Comparison of ENCODE assay signal across 7 cellular contexts in the genomic region with DNA sequence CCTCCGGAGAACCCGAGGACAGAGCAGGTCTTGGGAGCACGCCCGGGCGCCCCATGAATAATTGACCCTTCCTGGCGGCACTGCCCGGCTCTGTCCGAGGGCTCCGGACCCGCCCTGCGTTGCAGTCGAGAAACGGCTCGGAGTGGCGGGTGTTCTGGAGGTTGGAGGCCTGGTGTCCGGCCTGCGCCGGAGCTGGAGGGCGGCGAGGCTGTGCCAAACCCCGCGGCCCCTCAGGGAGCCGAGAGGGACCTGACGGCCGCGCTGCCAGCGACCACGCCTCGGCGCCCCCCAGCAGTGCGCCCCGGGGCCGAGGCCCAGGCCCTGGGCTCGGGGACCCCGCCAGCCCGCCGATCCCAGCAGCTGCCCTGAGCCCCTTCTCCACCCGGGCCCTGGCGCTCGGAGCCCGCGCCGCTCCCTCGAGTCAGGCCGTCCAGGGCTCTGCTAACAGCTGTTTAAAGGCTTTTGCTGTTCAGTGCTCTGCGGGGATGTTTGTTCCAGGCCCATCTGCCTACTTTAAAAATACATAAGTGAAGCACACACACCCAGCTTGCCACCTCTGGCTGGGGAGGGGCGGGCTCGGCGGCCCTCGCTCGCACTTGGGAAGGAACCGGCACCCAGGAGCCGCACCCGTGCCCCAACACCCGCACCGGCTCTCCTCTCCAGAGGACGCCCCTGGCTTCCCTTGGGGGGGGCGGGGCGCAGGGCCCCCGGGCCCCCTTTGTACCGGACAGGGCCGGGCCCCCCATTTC. TPM values are rescaled to one million over a fixed set of nuclear protein-coding genes. Genes with fewer than 3 reads are reported as not detected.
DNase-seq lines count a peak whose midpoint lies in the region; FAIRE-seq and TF ChIP-seq lines count a peak whose summit lies in the region.

No MANE protein-coding gene starts in this region.

- H3K4me3 ChIP-seq in GM12864 (ENCODE audit: low read depth, low read length), result peak overlapping the region; percentile 82
- peak overlapping the region; percentile 67 for H3K4me3 ChIP-seq in bronchial epithelial cell (ENCODE audit: low read depth, low read length)
- H3K4me3 ChIP-seq in subcutaneous abdominal adipose tissue (ENCODE audit: low read depth in 1 of 5, low read length in 5 of 5), result peak overlapping the region; percentile 68 to 80 (median 79)

- TF ChIP-seq CTCF in GM12864 (IDR thresholded peaks at IDR 0.05; ENCODE audit: low read depth, low read length, missing control alignments), result no peak
- no peak for TF ChIP-seq CTCF in bronchial epithelial cell (IDR thresholded peaks at IDR 0.05; ENCODE audit: insufficient read depth, low read length, severe bottlenecking)

- H3K4me1 ChIP-seq in subcutaneous abdominal adipose tissue (ENCODE audit: control insufficient read depth in 5 of 5, insufficient read depth in 5 of 5, low read length in 5 of 5), result peaks cover 3 to 49% (median 39%) of the 10 kb centered on the region in 5 donors

- FAIRE-seq in bronchial epithelial cell (lab: Jason Lieb, UNC), result no peak

- H3K9ac ChIP-seq in subcutaneous abdominal adipose tissue (ENCODE audit: low read length in 5 of 5), result peak overlapping the region; percentile 48 to 78 (median 59)

- H3K36me3 ChIP-seq in bronchial epithelial cell (ENCODE audit: control insufficient read depth, insufficient read depth, low read length), result no peaks in the 10 kb centered on the region
- no peaks in the 10 kb centered on the region for H3K36me3 ChIP-seq in subcutaneous abdominal adipose tissue (ENCODE audit: control insufficient read depth in 5 of 5, insufficient read depth in 5 of 5, low read length in 5 of 5)

- no peaks in the 10 kb centered on the region for H3K9me3 ChIP-seq in subcutaneous abdominal adipose tissue (ENCODE audit: control insufficient read depth in 5 of 5, low read length in 5 of 5)

- DNase-seq in GM12864 (ENCODE audit: low read depth), result no peak
- peak; percentile 75 for DNase-seq in NCI-H2171 treated with DMSO at 0.1 percent for 48 hours (lab: John Stamatoyannopoulos, UW)
- no peak for DNase-seq in bronchial epithelial cell (ENCODE audit: low read depth)
- DNase-seq in inferior parietal cortex (ENCODE audit: extremely low spot score), result no peak
- DNase-seq in iPS-NIHi7 (ENCODE audit: extremely low spot score), result no peak

- H3K27ac ChIP-seq in layer of hippocampus (ENCODE audit: low read depth, low read length), result peak overlapping the region; percentile 88
- H3K27ac ChIP-seq in subcutaneous abdominal adipose tissue (ENCODE audit: low read depth, low read length), result peak overlapping the region; percentile 62

- H3K27me3 ChIP-seq in bronchial epithelial cell (ENCODE audit: control insufficient read depth, insufficient read depth, low read length), result no peaks in the 10 kb centered on the region
- no peaks in the 10 kb centered on the region for H3K27me3 ChIP-seq in layer of hippocampus (ENCODE audit: control insufficient read depth, insufficient read depth, low read length)
- H3K27me3 ChIP-seq in subcutaneous abdominal adipose tissue (ENCODE audit: control insufficient read depth in 5 of 5, insufficient read depth in 4 of 5, low read length in 5 of 5), result peaks cover 0 to 2% (median 0%) of the 10 kb centered on the region in 5 donors

RNA-seq across cellular contexts. Expression of gene ZNF710, which starts 0.8 kb away (rescaled TPM):
- 7.6 and 11.9 TPM in 2 replicates for total RNA-seq in bronchial epithelial cell
